In the genomic region with DNA sequence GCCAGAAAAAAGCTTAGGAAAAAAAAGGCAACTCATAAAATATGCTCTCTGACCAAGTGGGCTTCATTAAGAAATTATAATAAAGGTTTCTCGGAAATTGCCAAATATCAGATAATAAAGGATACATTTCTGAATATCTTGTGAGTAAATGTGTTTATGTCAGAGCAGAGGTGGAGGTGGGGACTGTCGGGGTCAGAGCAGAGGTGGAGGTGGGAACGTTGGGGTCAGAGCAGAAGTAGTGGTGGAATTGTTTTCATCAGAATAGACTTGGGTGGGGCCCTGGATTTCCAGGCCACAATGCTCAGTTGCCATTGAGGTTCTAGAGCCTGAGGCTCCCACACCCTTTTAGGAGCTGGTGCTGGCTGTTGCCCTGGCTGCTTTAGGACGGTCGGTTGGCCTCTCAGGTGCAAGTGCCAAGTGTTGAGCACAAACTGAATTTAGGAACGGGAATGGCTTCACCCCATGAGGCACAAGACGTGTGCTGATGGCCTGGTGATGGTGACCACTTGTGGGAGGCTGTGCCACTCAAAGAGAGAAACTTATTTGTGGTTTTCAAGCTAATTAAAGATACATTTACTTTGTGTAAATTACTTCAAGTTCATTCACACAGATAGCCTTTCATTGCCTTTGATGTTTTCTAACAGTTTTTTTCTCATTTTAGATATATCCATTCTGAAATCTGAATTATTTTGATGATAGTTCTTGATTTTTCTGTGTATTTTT, we compare ENCODE assay signal across 8 cellular contexts.
DNase-seq lines count a peak whose midpoint lies in the region; ATAC-seq and TF ChIP-seq lines count a peak whose summit lies in the region.

No MANE protein-coding gene starts in this region.

- no peaks in the 10 kb centered on the region for H3K27me3 ChIP-seq in fibroblast of lung (ENCODE audit: control insufficient read depth, insufficient read depth, low read length)
- no peaks in the 10 kb centered on the region for H3K27me3 ChIP-seq in trophoblast cell (ENCODE audit: insufficient read depth, low read length)

- WGBS in trophoblast cell (ENCODE audit: extremely low coverage, insufficient coverage, insufficient read length): no CpG with 5 or more reads among the region's 7 CpGs

- H3K79me1 ChIP-seq in trophoblast cell (ENCODE audit: low read length): no peaks in the 10 kb centered on the region

- no peak overlapping the region for H3K9ac ChIP-seq in fibroblast of lung (ENCODE audit: insufficient read depth, low read length)
- H3K9ac ChIP-seq in trophoblast cell (ENCODE audit: low read length): no peak overlapping the region

- H4K12ac ChIP-seq in trophoblast cell (ENCODE audit: low read depth, low read length): no peak overlapping the region

- TF ChIP-seq CTCF in fibroblast of lung (conservative IDR thresholded peaks at IDR 0.05 in 1 of 2, IDR thresholded peaks at IDR 0.05 in 1 of 2; ENCODE audit: low read depth in 1 of 2, low read length in 2 of 2): no peak

- H3K18ac ChIP-seq in trophoblast cell (ENCODE audit: low read length): no peak overlapping the region

- no peaks in the 10 kb centered on the region for H3K9me3 Mint-ChIP-seq in T-cell

- no peaks in the 10 kb centered on the region for H3K27me3 Mint-ChIP-seq in T-cell

- H3K79me2 ChIP-seq in fibroblast of lung (ENCODE audit: control insufficient read depth, insufficient read depth, low read length) (no peaks in the 10 kb centered on the region), trophoblast cell (ENCODE audit: control insufficient read depth, insufficient read depth, low read length, poor library complexity) (no peaks in the 10 kb centered on the region)

- no peak overlapping the region for H3K23ac ChIP-seq in trophoblast cell (ENCODE audit: low read length)

- no peak overlapping the region for H3K14ac ChIP-seq in trophoblast cell (ENCODE audit: low read length)

- ATAC-seq in HG02610 (IDR thresholded peaks at IDR 0.05; ENCODE audit: unreplicated experiment): peak; percentile 83
- peak in 3 of 4 experiments; percentile 57 to 65 (median 60) for ATAC-seq in T-cell (replicated peaks in 1 of 4)
- no peak for ATAC-seq in HG03460 (IDR thresholded peaks at IDR 0.05; ENCODE audit: unreplicated experiment)

- H2AFZ ChIP-seq in fibroblast of lung (ENCODE audit: low read length) (no peak overlapping the region), trophoblast cell (ENCODE audit: insufficient read depth, low read length, poor library complexity) (no peak overlapping the region)

- POLR2A ChIA-PET in T-cell (lab: Charles Lee): interaction anchor here in 1 of 2 donors (0.5 kb wide), 1 partner anchor 131 kb away, joined by 3 read pairs; a partner anchor contains a TSS

- no peak overlapping the region for H3K4me3 Mint-ChIP-seq in T-cell

- no peak overlapping the region for H2BK120ac ChIP-seq in trophoblast cell (ENCODE audit: insufficient read depth, low read length, poor library complexity)

- no peaks in the 10 kb centered on the region for H3K36me3 ChIP-seq in fibroblast of lung (ENCODE audit: control insufficient read depth, insufficient read depth, low read length)
- H3K36me3 ChIP-seq in trophoblast cell (ENCODE audit: control insufficient read depth in 1 of 2, insufficient read depth in 2 of 2, low read length in 2 of 2): no peaks in the 10 kb centered on the region

- H3K4me1 Mint-ChIP-seq in T-cell: peaks cover 7 to 26% (median 24%) of the 10 kb centered on the region in 3 donors

- H3K4me2 ChIP-seq in fibroblast of lung (ENCODE audit: extremely low read depth, insufficient read depth, low read length) (no peak overlapping the region), trophoblast cell (ENCODE audit: low read length) (no peak overlapping the region)

- no peak overlapping the region for H2BK5ac ChIP-seq in trophoblast cell (ENCODE audit: low read depth, low read length, poor library complexity)

- no peaks in the 10 kb centered on the region for H3K4me1 ChIP-seq in fibroblast of lung (ENCODE audit: control insufficient read depth, extremely low read depth, insufficient read depth, low read length)
- no peaks in the 10 kb centered on the region for H3K4me1 ChIP-seq in trophoblast cell (ENCODE audit: control insufficient read depth in 1 of 2, insufficient read depth in 2 of 2, low read length in 2 of 2)

- no peaks in the 10 kb centered on the region for H4K20me1 ChIP-seq in fibroblast of lung (ENCODE audit: control insufficient read depth, extremely low read depth, insufficient read depth, low read length)

- no peak overlapping the region for H3K4me3 ChIP-seq in fibroblast of lung (replicated peaks in 1 of 4; ENCODE audit: control extremely low read depth in 1 of 4, insufficient read depth in 1 of 4, low read depth in 3 of 4, low read length in 4 of 4)
- peak overlapping the region; percentile 0 for H3K4me3 ChIP-seq in trophoblast cell (ENCODE audit: low read depth, low read length)

- H3K27ac ChIP-seq in fibroblast of lung (ENCODE audit: insufficient read depth, low read length): no peak overlapping the region
- no peak overlapping the region for H3K27ac ChIP-seq in trophoblast cell (ENCODE audit: low read depth, low read length)

- no peak overlapping the region for H3K4ac ChIP-seq in trophoblast cell (ENCODE audit: low read depth, low read length)

- H2BK12ac ChIP-seq in trophoblast cell (ENCODE audit: low read length): no peak overlapping the region

- no peak overlapping the region for H2AK5ac ChIP-seq in trophoblast cell (ENCODE audit: low read length)

- no peak overlapping the region for H4K91ac ChIP-seq in trophoblast cell (ENCODE audit: low read depth, low read length)

- CTCF ChIA-PET in T-cell (lab: Charles Lee): no interaction called here

- DNase-seq in G401 (ENCODE audit: low spot score) (peak; percentile 35), T-cell (peak in 11 of 34 experiments; percentile 2 to 42 (median 12)), fibroblast of lung (ENCODE audit: low read depth in 2 of 2) (peak; percentile 11 to 17), trophoblast cell (peak; percentile 3 to 37), NCI-H2029 (lab: John Stamatoyannopoulos, UW) (no peak), GOT3 (lab: John Stamatoyannopoulos, UW) (no peak)

- in situ Hi-C loops in G401 (cut with HindIII; ENCODE audit: low sequenced_read_pairs): no loop called here

- peak overlapping the region; percentile 0 to 43 for H3K27ac Mint-ChIP-seq in T-cell

- H3K36me3 Mint-ChIP-seq in T-cell: peaks cover 20% of the 10 kb centered on the region

- no peaks in the 10 kb centered on the region for H3K9me3 ChIP-seq in fibroblast of lung (ENCODE audit: control insufficient read depth, insufficient read depth, low read depth, low read length)
- peaks cover 2% of the 10 kb centered on the region for H3K9me3 ChIP-seq in trophoblast cell (ENCODE audit: insufficient read depth, low read depth, low read length)

- no peak overlapping the region for H4K8ac ChIP-seq in trophoblast cell (ENCODE audit: low read depth, low read length)

Comparison
In these comparisons a context has a peak if more than half of its experiments do, and no peak if none do; other contexts are left out.
1. DNase-seq: peak in G401 (single experiment), fibroblast of lung (2 of 2) and trophoblast cell (2 of 2); none in NCI-H2029 (single experiment) and GOT3 (single experiment).